Comparison of ENCODE assay signal across 29 cellular contexts in genomic region chr7:44197487-44197886, GRCh38. TPM values are rescaled to one million over a fixed set of nuclear protein-coding genes. Genes with fewer than 3 reads are reported as not detected.
"Had no signal": no experiment of that assay in that cellular context is flagged by ENCODE, and none has a peak within 500 bp of the region (broad histone marks: within the 10 kb centered on the region; RNA-seq: fewer than 3 reads in every experiment).

No MANE protein-coding gene starts in this region.

- H3K4me2 ChIP-seq: hepatocyte had no signal

- H3K9me3 ChIP-seq: left ventricle myocardium inferior, ovary, prostate gland, sigmoid colon, spleen, suprapubic skin, thoracic aorta, tibial artery, uterus had no signal

- H3K4me3 ChIP-seq: hepatocyte, left ventricle myocardium inferior, lung, ovary, prostate gland, sigmoid colon, spleen, suprapubic skin, thoracic aorta, tibial artery, uterus had no signal

- H3K27ac ChIP-seq: hepatocyte, left ventricle myocardium inferior, ovary, prostate gland, sigmoid colon, spleen, suprapubic skin, thoracic aorta, tibial artery, uterus had no signal

- H3K9me3 Mint-ChIP-seq: memory B cell; naive thymus-derived CD8-positive, alpha-beta T cell; nephron; neural crest cell; stimulated activated effector memory CD8-positive, alpha-beta T cell treated with anti-CD3 and anti-CD28 coated beads, Interleukin-12 subunit alpha, Interleukin-12 subunit beta, amount 100 ng/mL, for 72 hours; stimulated activated naive CD8-positive, alpha-beta T cell treated with anti-CD3 and anti-CD28 coated beads, Interleukin-15, Interleukin-2, amounts not matched to agents 100 ng/mL and 50 ng/mL, for 24 hours had no signal

- H3K4me3 Mint-ChIP-seq: memory B cell; naive thymus-derived CD8-positive, alpha-beta T cell; neural crest cell; stimulated activated effector memory CD8-positive, alpha-beta T cell treated with anti-CD3 and anti-CD28 coated beads, Interleukin-12 subunit alpha, Interleukin-12 subunit beta, amount 100 ng/mL, for 72 hours; stimulated activated naive CD8-positive, alpha-beta T cell treated with anti-CD3 and anti-CD28 coated beads, Interleukin-15, Interleukin-2, amounts not matched to agents 100 ng/mL and 50 ng/mL, for 24 hours had no signal

- DNase-seq: islet precursor cell; left ventricle myocardium inferior; naive thymus-derived CD8-positive, alpha-beta T cell; ovary; retina; right cardiac atrium; small intestine; spleen; stimulated activated CD4-positive, alpha-beta T cell treated with anti-CD3 and anti-CD28 coated beads, Interleukin-4, amount 100 ng/mL, for 24 hours; stimulated activated naive CD4-positive, alpha-beta T cell; tibial artery; trophoblast cell; uterus had no signal

- H3K27me3 ChIP-seq: hepatocyte, ovary, uterus had no signal

- H3K36me3 ChIP-seq: left ventricle myocardium inferior, ovary, prostate gland, sigmoid colon, spleen, suprapubic skin, thoracic aorta, tibial artery, uterus had no signal

- ATAC-seq: naive thymus-derived CD8-positive, alpha-beta T cell; right cardiac atrium; stimulated activated effector memory CD8-positive, alpha-beta T cell treated with anti-CD3 and anti-CD28 coated beads, Interleukin-12 subunit alpha, Interleukin-12 subunit beta, amount 100 ng/mL, for 72 hours had no signal

- H3K36me3 Mint-ChIP-seq: naive thymus-derived CD8-positive, alpha-beta T cell; stimulated activated effector memory CD8-positive, alpha-beta T cell treated with anti-CD3 and anti-CD28 coated beads, Interleukin-12 subunit alpha, Interleukin-12 subunit beta, amount 100 ng/mL, for 72 hours had no signal

- H2AFZ ChIP-seq: hepatocyte had no signal

- H3K27ac Mint-ChIP-seq: memory B cell; naive thymus-derived CD8-positive, alpha-beta T cell; nephron; stimulated activated effector memory CD8-positive, alpha-beta T cell treated with anti-CD3 and anti-CD28 coated beads, Interleukin-12 subunit alpha, Interleukin-12 subunit beta, amount 100 ng/mL, for 72 hours; stimulated activated naive CD8-positive, alpha-beta T cell treated with anti-CD3 and anti-CD28 coated beads, Interleukin-15, Interleukin-2, amounts not matched to agents 100 ng/mL and 50 ng/mL, for 24 hours had no signal

- H3K4me1 ChIP-seq: prostate gland, uterus had no signal

RNA-seq across cellular contexts. Expression of gene MYL7, which starts 56.4 kb away (rescaled TPM):
- total RNA-seq: lower leg skin; mucosa of gallbladder; naive thymus-derived CD8-positive, alpha-beta T cell; neural crest cell; omental fat pad; prostate gland; sigmoid colon; subcutaneous adipose tissue; suprapubic skin; thoracic aorta; ureter; uterus had no signal
- polyA plus RNA-seq: naive thymus-derived CD8-positive, alpha-beta T cell had no signal
